10 cellular contexts compared by ENCODE assay signal in genomic region chr22:35377735-35378134, GRCh38. TPM values are rescaled to one million over a fixed set of nuclear protein-coding genes. Genes with fewer than 3 reads are reported as not detected.
DNase-seq lines count a peak whose midpoint lies in the region; ATAC-seq, FAIRE-seq and TF ChIP-seq lines count a peak whose summit lies in the region.
"Had no signal": no experiment of that assay in that cellular context is flagged by ENCODE, and none has a peak within 500 bp of the region (broad histone marks: within the 10 kb centered on the region; RNA-seq: fewer than 3 reads in every experiment).

No MANE protein-coding gene starts in this region.

- no peaks in the 10 kb centered on the region for H3K27me3 ChIP-seq in layer of hippocampus (ENCODE audit: control insufficient read depth, insufficient read depth, low read length)
- H3K27me3 ChIP-seq in suprapubic skin: no peaks in the 10 kb centered on the region

- ATAC-seq in WTC11 (peak; percentile 13), omental fat pad (ENCODE audit: low FRiP score) (no peak)

- H3K27ac Mint-ChIP-seq in T-helper 2 cell treated with Interferon-gamma antibody and Interleukin-4, amounts not matched to agents 5 μg/mL and 100 μg/mL, for 36 hours: peak overlapping the region; percentile 79
- H3K27ac Mint-ChIP-seq in WTC11: peak overlapping the region; percentile 90

- H3K27me3 Mint-ChIP-seq in T-helper 2 cell treated with Interferon-gamma antibody and Interleukin-4, amounts not matched to agents 5 μg/mL and 100 μg/mL, for 36 hours (ENCODE audit: low read depth): peaks cover 18% of the 10 kb centered on the region
- no peaks in the 10 kb centered on the region for H3K27me3 Mint-ChIP-seq in WTC11 (ENCODE audit: low read depth)

- H3K9me3 Mint-ChIP-seq in T-helper 2 cell treated with Interferon-gamma antibody and Interleukin-4, amounts not matched to agents 5 μg/mL and 100 μg/mL, for 36 hours: no peaks in the 10 kb centered on the region
- H3K9me3 Mint-ChIP-seq in WTC11: no peaks in the 10 kb centered on the region

- TF ChIP-seq CTCF in WTC11 (IDR thresholded peaks at IDR 0.05): no peak
- no peak for TF ChIP-seq CTCF in suprapubic skin (IDR thresholded peaks at IDR 0.05)
- no peak for TF ChIP-seq CTCF in omental fat pad (IDR thresholded peaks at IDR 0.05)
- no peak for TF ChIP-seq CTCF in D721Med (IDR thresholded peaks at IDR 0.05; ENCODE audit: insufficient read depth, missing control alignments)

- H3K4me3 ChIP-seq in suprapubic skin: no peak overlapping the region

- no peak for FAIRE-seq in D721Med (lab: Jason Lieb, UNC)
- FAIRE-seq: islet of Langerhans had no signal

- WGBS in suprapubic skin: 91% methylated on average over 3 of the region's 3 CpGs

- H3K36me3 Mint-ChIP-seq in T-helper 2 cell treated with Interferon-gamma antibody and Interleukin-4, amounts not matched to agents 5 μg/mL and 100 μg/mL, for 36 hours (ENCODE audit: low read depth): no peaks in the 10 kb centered on the region
- no peaks in the 10 kb centered on the region for H3K36me3 Mint-ChIP-seq in WTC11

- no peaks in the 10 kb centered on the region for H3K36me3 ChIP-seq in suprapubic skin

- peaks cover 44% of the 10 kb centered on the region for H3K4me1 ChIP-seq in suprapubic skin

- peaks cover 20% of the 10 kb centered on the region for H3K4me1 Mint-ChIP-seq in T-helper 2 cell treated with Interferon-gamma antibody and Interleukin-4, amounts not matched to agents 5 μg/mL and 100 μg/mL, for 36 hours (ENCODE audit: low read depth)
- H3K4me1 Mint-ChIP-seq in WTC11: peaks cover 70% of the 10 kb centered on the region

- H3K9me3 ChIP-seq in suprapubic skin: no peaks in the 10 kb centered on the region

- no peak for TF ChIP-seq EP300 in suprapubic skin (IDR thresholded peaks at IDR 0.05)

- CTCF ChIA-PET in WTC11 (lab: Charles Lee): interaction anchor here (0.6 kb wide), 1 partner anchor 221 kb away, joined by 3 read pairs; no protein-coding TSS in a partner anchor

- POLR2A ChIA-PET in WTC11 (lab: Charles Lee): interaction anchor here (1.1 kb wide), 1 partner anchor 19 kb away, joined by 3 read pairs; no protein-coding TSS in a partner anchor

- peak overlapping the region; percentile 36 for H3K4me3 Mint-ChIP-seq in T-helper 2 cell treated with Interferon-gamma antibody and Interleukin-4, amounts not matched to agents 5 μg/mL and 100 μg/mL, for 36 hours
- 0 out of 2 replicates have a peak overlapping the region, but pooled peaks have one; percentile 0 for H3K4me3 Mint-ChIP-seq in WTC11

- peak overlapping the region; percentile 74 for H3K27ac ChIP-seq in layer of hippocampus (ENCODE audit: low read depth, low read length)
- H3K27ac ChIP-seq in suprapubic skin: peak overlapping the region; percentile 40

- DNase-seq in T-helper 2 cell treated with Interferon-gamma antibody and Interleukin-4, amounts not matched to agents 5 μg/mL and 100 μg/mL, for 36 hours (ENCODE audit: low spot score): no peak
- DNase-seq in T-helper 2 cell: no peak
- no peak for DNase-seq in WTC11 (ENCODE audit: low spot score)
- DNase-seq in suprapubic skin (ENCODE audit: low spot score in 2 of 2): no peak
- no peak for DNase-seq in omental fat pad (ENCODE audit: low spot score)
- DNase-seq in HPDE6-E6E7 (ENCODE audit: extremely low spot score): no peak
- no peak for DNase-seq in D721Med (ENCODE audit: insufficient read length, low spot score)
- DNase-seq: stimulated activated CD4-positive, alpha-beta T cell treated with anti-CD3 and anti-CD28 coated beads, Interleukin-2, amount 100 ng/mL, for 24 hours had no signal

- no peak for TF ChIP-seq POLR2A in suprapubic skin (IDR thresholded peaks at IDR 0.05)

TF ChIP-seq in WTC11, 78 proteins besides CTCF, POLR2A, EP300 and RAD21:
- TF ChIP-seq ZBTB21 (CRISPR knock-in tag; IDR thresholded peaks at IDR 0.05; ENCODE audit: borderline replicate concordance) (no peak), TP53 (CRISPR knock-in tag; IDR thresholded peaks at IDR 0.05) (no peak; the same call in 1 of the 2 replicates), PRRX2 (CRISPR knock-in tag; IDR thresholded peaks at IDR 0.05) (no peak), NFE2L1 (CRISPR knock-in tag; IDR thresholded peaks at IDR 0.05) (no peak), FOXK1 (CRISPR knock-in tag; IDR thresholded peaks at IDR 0.05) (no peak), OVOL2 (CRISPR knock-in tag; IDR thresholded peaks at IDR 0.05; ENCODE audit: borderline replicate concordance) (no peak), ETV6 (CRISPR knock-in tag; IDR thresholded peaks at IDR 0.05) (no peak), ZNF263 (CRISPR knock-in tag; IDR thresholded peaks at IDR 0.05; ENCODE audit: low read depth) (no peak), ZNF317 (CRISPR knock-in tag; IDR thresholded peaks at IDR 0.05; ENCODE audit: borderline replicate concordance, low read depth) (no peak), ATF3 (CRISPR knock-in tag; conservative IDR thresholded peaks at IDR 0.05) (no peak), CBFB (CRISPR knock-in tag; IDR thresholded peaks at IDR 0.05; ENCODE audit: low read depth) (no peak), ELF4 (CRISPR knock-in tag; IDR thresholded peaks at IDR 0.05; ENCODE audit: low read depth) (no peak), NFYB (CRISPR knock-in tag; conservative IDR thresholded peaks at IDR 0.05; ENCODE audit: low read depth) (no peak), ZNF121 (CRISPR knock-in tag; IDR thresholded peaks at IDR 0.05) (peak; percentile 10; the same call in 1 of the 2 replicates), JAZF1 (CRISPR knock-in tag; IDR thresholded peaks at IDR 0.05) (no peak), ZMAT4 (CRISPR knock-in tag; IDR thresholded peaks at IDR 0.05) (no peak)
- TF ChIP-seq, protein P1, sequence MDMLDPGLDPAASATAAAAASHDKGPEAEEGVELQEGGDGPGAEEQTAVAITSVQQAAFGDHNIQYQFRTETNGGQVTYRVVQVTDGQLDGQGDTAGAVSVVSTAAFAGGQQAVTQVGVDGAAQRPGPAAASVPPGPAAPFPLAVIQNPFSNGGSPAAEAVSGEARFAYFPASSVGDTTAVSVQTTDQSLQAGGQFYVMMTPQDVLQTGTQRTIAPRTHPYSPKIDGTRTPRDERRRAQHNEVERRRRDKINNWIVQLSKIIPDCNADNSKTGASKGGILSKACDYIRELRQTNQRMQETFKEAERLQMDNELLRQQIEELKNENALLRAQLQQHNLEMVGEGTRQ (CRISPR knock-in tag; IDR thresholded peaks at IDR 0.05): no peak
- TF ChIP-seq, protein P2, sequence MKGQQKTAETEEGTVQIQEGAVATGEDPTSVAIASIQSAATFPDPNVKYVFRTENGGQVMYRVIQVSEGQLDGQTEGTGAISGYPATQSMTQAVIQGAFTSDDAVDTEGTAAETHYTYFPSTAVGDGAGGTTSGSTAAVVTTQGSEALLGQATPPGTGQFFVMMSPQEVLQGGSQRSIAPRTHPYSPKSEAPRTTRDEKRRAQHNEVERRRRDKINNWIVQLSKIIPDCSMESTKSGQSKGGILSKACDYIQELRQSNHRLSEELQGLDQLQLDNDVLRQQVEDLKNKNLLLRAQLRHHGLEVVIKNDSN (CRISPR knock-in tag; IDR thresholded peaks at IDR 0.05): peak; percentile 31; the same call in 1 of the 2 replicates

RNA-seq across cellular contexts. Expression of gene HMOX1, which starts 3.2 kb away (rescaled TPM):
- total RNA-seq in WTC11 (2021) (11.1 to 12.1 TPM (median 11.1 TPM) in 3 replicates), suprapubic skin (10 to 100 TPM; 13.6 to 95.7 (median 61.8) TPM), omental fat pad (100 to 1,000 TPM in 2 of 4 donors, 10 to 100 TPM in 2; 32.8 to 625 (median 159) TPM)

RNA-seq across cellular contexts. Expression of gene MCM5, which starts 22.2 kb away (rescaled TPM):
- total RNA-seq in WTC11 (2021): 229 to 261 TPM (median 229 TPM) in 3 replicates
- 10 to 100 TPM; 19.7 to 41.3 (median 32.6) TPM for total RNA-seq in suprapubic skin
- total RNA-seq in omental fat pad: 10 to 100 TPM; 10.5 to 22.5 (median 13.9) TPM
